Comparison of ENCODE assay signal across 1 cellular context in genomic region chr3:194622621-194623360, GRCh38.
TF ChIP-seq lines count a peak whose summit lies in the region.

No MANE protein-coding gene starts in this region.

TF ChIP-seq in K562, 482 proteins besides CTCF, POLR2A, EP300 and RAD21:
- TF ChIP-seq CTBP1 (IDR thresholded peaks at IDR 0.05; ENCODE audit: borderline replicate concordance): no peak
- 0 out of 2 replicates have a peak, but pooled peaks have one; percentile 32 for TF ChIP-seq TFE3 (CRISPR knock-in tag; IDR thresholded peaks at IDR 0.05)
